10 cellular contexts compared by ENCODE assay signal in genomic region chr17:8001976-8002645, GRCh38. TPM values are rescaled to one million over a fixed set of nuclear protein-coding genes. Genes with fewer than 3 reads are reported as not detected.
A peak's percentile ranks its signal among the peaks of the same experiment; 100 is the strongest.
DNase-seq lines count a peak whose midpoint lies in the region; ATAC-seq, FAIRE-seq and TF ChIP-seq lines count a peak whose summit lies in the region.
"Had no signal": no experiment of that assay in that cellular context is flagged by ENCODE, and none has a peak within 500 bp of the region (broad histone marks: within the 10 kb centered on the region; RNA-seq: fewer than 3 reads in every experiment).

Gene GUCY2D (plus strand): TSS chr17:8002615. CDS start chr17:8003048, 433 bp downstream.

- H3K9me2 ChIP-seq in Karpas-422 (replicated peaks; ENCODE audit: insufficient read depth, low read length): no peaks in the 10 kb centered on the region

- H3K4me3 ChIP-seq in CD4-positive, alpha-beta memory T cell (ENCODE audit: low read length in 2 of 2): no peak within 1 kb of the TSS
- H3K4me3 ChIP-seq in Karpas-422 (ENCODE audit: low read length) (peak within 1 kb of the TSS; percentile 49; the same call in 1 of the 2 replicates), SJCRH30 (no peak within 1 kb of the TSS)
- peak within 1 kb of the TSS; percentile 35 for H3K4me3 ChIP-seq in effector memory CD4-positive, alpha-beta T cell (ENCODE audit: insufficient read depth, low read depth, low read length, poor library complexity, severe bottlenecking)

- peaks cover 11% of the 10 kb centered on the region for H3K27me3 ChIP-seq in CD4-positive, alpha-beta memory T cell (ENCODE audit: insufficient read depth, low read length)
- H3K27me3 ChIP-seq in Karpas-422 (ENCODE audit: low read length): no peaks in the 10 kb centered on the region
- peaks cover 22% of the 10 kb centered on the region for H3K27me3 ChIP-seq in effector memory CD4-positive, alpha-beta T cell (replicated peaks; ENCODE audit: control insufficient read depth, insufficient read depth, low read length, poor library complexity, severe bottlenecking)
- H3K27me3 ChIP-seq in SJCRH30: no peaks in the 10 kb centered on the region

- peaks cover 0 to 1% (median 0%) of the 10 kb centered on the region in 8 donors for H3K9me3 Mint-ChIP-seq in CD4-positive, alpha-beta memory T cell
- H3K9me3 Mint-ChIP-seq in neural crest cell: no peaks in the 10 kb centered on the region
- H3K9me3 Mint-ChIP-seq: activated naive CD4-positive, alpha-beta T cell treated with anti-CD3 and anti-CD28 coated beads for 36 hours had no signal

- FAIRE-seq in H54 (lab: Jason Lieb, UNC): no peak

- peak within 1 kb of the TSS; percentile 86; the same call in 1 of the 2 replicates for H2AFZ ChIP-seq in Karpas-422 (ENCODE audit: low read length)

- TF ChIP-seq POLR2A in H54 (IDR thresholded peaks at IDR 0.05; ENCODE audit: low read depth, low read length): no peak

- H3K27me3 Mint-ChIP-seq in CD4-positive, alpha-beta memory T cell: peaks cover 38 to 42% of the 10 kb centered on the region in 2 donors
- peaks cover 45% of the 10 kb centered on the region for H3K27me3 Mint-ChIP-seq in neural crest cell (ENCODE audit: low read depth)

- H3K4me2 ChIP-seq in Karpas-422 (ENCODE audit: low read depth, low read length, poor library complexity, severe bottlenecking): peak within 1 kb of the TSS; percentile 54

- H3K4me3 Mint-ChIP-seq in CD4-positive, alpha-beta memory T cell: peak within 1 kb of the TSS in 7 of 8 donors; percentile 56 to 84 (median 76)
- no peak within 1 kb of the TSS for H3K4me3 Mint-ChIP-seq in neural crest cell
- H3K4me3 Mint-ChIP-seq: activated naive CD4-positive, alpha-beta T cell treated with anti-CD3 and anti-CD28 coated beads for 36 hours had no signal

- POLR2A ChIA-PET in CD4-positive, alpha-beta memory T cell (lab: Charles Lee; ENCODE audit: partially characterized antibody): interaction anchor here (1.2 to 1.6 kb wide), 2 partner anchors 12 to 87 kb away, joined by 4 to 6 read pairs; partner anchors contain the start of gene RNF227

- peaks cover 12% of the 10 kb centered on the region for H3K4me1 ChIP-seq in CD4-positive, alpha-beta memory T cell (ENCODE audit: insufficient read depth, low read length)
- H3K4me1 ChIP-seq in Karpas-422 (ENCODE audit: low read length) (peaks cover 12% of the 10 kb centered on the region), SJCRH30 (no peaks in the 10 kb centered on the region)
- peaks cover 12% of the 10 kb centered on the region for H3K4me1 ChIP-seq in effector memory CD4-positive, alpha-beta T cell (ENCODE audit: control insufficient read depth, insufficient read depth, low read length, poor library complexity, severe bottlenecking)

- CTCF ChIA-PET in CD4-positive, alpha-beta memory T cell (lab: Charles Lee; ENCODE audit: partially characterized antibody): interaction anchor here (0.5 to 1.9 kb wide), 4 partner anchors 12 to 140 kb away, joined by 3 to 14 read pairs (median 3); no protein-coding TSS in a partner anchor

- peak within 1 kb of the TSS; percentile 48 for H3K9ac ChIP-seq in Karpas-422 (ENCODE audit: low read length)

- peak within 1 kb of the TSS in 1 of 7 donors; percentile 57 for H3K27ac Mint-ChIP-seq in CD4-positive, alpha-beta memory T cell
- H3K27ac Mint-ChIP-seq in neural crest cell (ENCODE audit: unreplicated experiment): peak within 1 kb of the TSS; percentile 86
- H3K27ac Mint-ChIP-seq: activated naive CD4-positive, alpha-beta T cell treated with anti-CD3 and anti-CD28 coated beads for 36 hours had no signal

- peaks cover 6 to 9% (median 7%) of the 10 kb centered on the region in 4 donors for H3K4me1 Mint-ChIP-seq in CD4-positive, alpha-beta memory T cell
- no peaks in the 10 kb centered on the region for H3K4me1 Mint-ChIP-seq in neural crest cell

- H3K36me3 ChIP-seq in CD4-positive, alpha-beta memory T cell (ENCODE audit: insufficient read depth, low read length): no peaks in the 10 kb centered on the region
- H3K36me3 ChIP-seq in Karpas-422 (ENCODE audit: insufficient read depth, low read length): no peaks in the 10 kb centered on the region
- H3K36me3 ChIP-seq in effector memory CD4-positive, alpha-beta T cell (ENCODE audit: control insufficient read depth, insufficient read depth, low read length): no peaks in the 10 kb centered on the region
- no peaks in the 10 kb centered on the region for H3K36me3 ChIP-seq in SJCRH30

- H3K9me3 ChIP-seq in CD4-positive, alpha-beta memory T cell (ENCODE audit: control insufficient read depth in 1 of 2, low read length in 2 of 2): no peaks in the 10 kb centered on the region
- H3K9me3 ChIP-seq in Karpas-422 (ENCODE audit: low read length) (no peaks in the 10 kb centered on the region), SJCRH30 (replicated peaks) (no peaks in the 10 kb centered on the region)
- no peaks in the 10 kb centered on the region for H3K9me3 ChIP-seq in effector memory CD4-positive, alpha-beta T cell (ENCODE audit: control insufficient read depth, low read length)

- DNase-seq in CD4-positive, alpha-beta memory T cell: no peak
- DNase-seq in Karpas-422: no peak
- DNase-seq in effector memory CD4-positive, alpha-beta T cell: no peak
- DNase-seq in neural crest cell (ENCODE audit: low read depth, low spot score): no peak
- DNase-seq in H54 (ENCODE audit: insufficient read length, low spot score): no peak
- DNase-seq in posterior cingulate gyrus: no peak
- DNase-seq in SJCRH30: no peak
- DNase-seq: activated naive CD4-positive, alpha-beta T cell treated with anti-CD3 and anti-CD28 coated beads for 36 hours; NCI-H526 treated with DMSO at 0.1 percent for 48 hours had no signal

- ATAC-seq in HG02642 (IDR thresholded peaks at IDR 0.05; ENCODE audit: poor library complexity, unreplicated experiment): no peak

- no peaks in the 10 kb centered on the region for H4K20me1 ChIP-seq in Karpas-422 (ENCODE audit: insufficient read depth, low read depth, low read length)

- no peaks in the 10 kb centered on the region for H3K36me3 Mint-ChIP-seq in CD4-positive, alpha-beta memory T cell
- H3K36me3 Mint-ChIP-seq in neural crest cell (ENCODE audit: low read depth): no peaks in the 10 kb centered on the region

- H3K27ac ChIP-seq in CD4-positive, alpha-beta memory T cell (ENCODE audit: low read depth, low read length): no peak within 1 kb of the TSS
- H3K27ac ChIP-seq in Karpas-422 (ENCODE audit: low read length) (no peak within 1 kb of the TSS), SJCRH30 (no peak within 1 kb of the TSS)
- no peak within 1 kb of the TSS for H3K27ac ChIP-seq in effector memory CD4-positive, alpha-beta T cell (ENCODE audit: insufficient read depth, low read length, poor library complexity, severe bottlenecking)

- no peaks in the 10 kb centered on the region for H3K79me2 ChIP-seq in Karpas-422 (ENCODE audit: low read length)

- no peak for TF ChIP-seq CTCF in neural crest cell (conservative IDR thresholded peaks at IDR 0.05)

- intact Hi-C loops in CD4-positive, alpha-beta memory T cell (cut with micrococcal nuclease): no loop called here
- intact Hi-C loops in posterior cingulate gyrus (cut with DNase I): no loop called here

RNA-seq across cellular contexts. Expression of gene GUCY2D, which starts in this region (rescaled TPM):
- not detected for total RNA-seq in CD4-positive, alpha-beta memory T cell
- polyA plus RNA-seq in CD4-positive, alpha-beta memory T cell: under 1 TPM; 0.18 TPM
- not detected in 2 replicates for total RNA-seq in Karpas-422 (2014; rRNA removed; shearing (Covaris generic); ENCODE audit: low replicate concordance)
- not detected in 2 replicates for total RNA-seq in neural crest cell
- total RNA-seq in SJCRH30 (2014; rRNA removed; shearing (Covaris generic)): not detected in 2 replicates
- total RNA-seq: activated naive CD4-positive, alpha-beta T cell treated with anti-CD3 and anti-CD28 coated beads for 36 hours had no signal

Comparison
In these comparisons a context has a peak if more than half of its experiments do, and no peak if none do; other contexts are left out.
1. H3K4me3 ChIP-seq: peak in Karpas-422 (single experiment) and effector memory CD4-positive, alpha-beta T cell (single experiment); none in CD4-positive, alpha-beta memory T cell (0 of 2) and SJCRH30 (single experiment).